ENCODE assay signal across 8 cellular contexts in genomic region chr9:133147412-133148271, GRCh38. TPM values are rescaled to one million over a fixed set of nuclear protein-coding genes. Genes with fewer than 3 reads are reported as not detected.
DNase-seq lines count a peak whose midpoint lies in the region; ATAC-seq and TF ChIP-seq lines count a peak whose summit lies in the region.

No MANE protein-coding gene starts in this region.

- DNase-seq in GM03348 (ENCODE audit: low spot score) (peak; percentile 82), LNCaP clone FGC (ENCODE audit: low read depth) (no peak), SK-N-SH (peak; percentile 79), head of caudate nucleus (peak; percentile 56 to 94 (median 86)), osteocyte (ENCODE audit: extremely low spot score, unreplicated experiment) (peak; percentile 90), thoracic aorta (ENCODE audit: low spot score) (no peak)
- peak; percentile 84 for DNase-seq in activated naive CD4-positive, alpha-beta T cell treated with anti-CD3 and anti-CD28 coated beads, Interleukin-2, amount 50 U/mL, for 16 hours

- H3K79me2 ChIP-seq in SK-N-SH (ENCODE audit: insufficient read depth), result peaks cover 33% of the 10 kb centered on the region; the same call in 1 of the 2 replicates

- WGBS in SK-N-SH (ENCODE audit: low lambda C conversion rate), result 25% methylated on average over 12 of the region's 15 CpGs

- H3K9me3 ChIP-seq in SK-N-SH (no peaks in the 10 kb centered on the region), thoracic aorta (no peaks in the 10 kb centered on the region)

- peaks cover 38% of the 10 kb centered on the region for H4K20me1 ChIP-seq in SK-N-SH (ENCODE audit: insufficient read depth)

- H3K27me3 Mint-ChIP-seq in osteocyte (ENCODE audit: unreplicated experiment), result no peaks in the 10 kb centered on the region

- H3K4me1 ChIP-seq in SK-N-SH (ENCODE audit: control insufficient read depth in 1 of 2, insufficient read depth in 2 of 2, low read depth in 1 of 2, low read length in 1 of 2) (peaks cover 0 to 38% of the 10 kb centered on the region in 2 experiments; a peak in 2 of 4 replicates), thoracic aorta (ENCODE audit: control insufficient read depth in 1 of 2, low read depth in 2 of 2) (peaks cover 17 to 34% of the 10 kb centered on the region in 2 donors)

- H3K27me3 ChIP-seq in SK-N-SH (ENCODE audit: insufficient read depth) (no peaks in the 10 kb centered on the region), thoracic aorta (replicated peaks; ENCODE audit: insufficient read depth) (no peaks in the 10 kb centered on the region)

- peak overlapping the region; percentile 81 for H3K9ac ChIP-seq in SK-N-SH

- H3K27ac Mint-ChIP-seq in osteocyte (ENCODE audit: unreplicated experiment), result peak overlapping the region; percentile 77

- H3F3A ChIP-seq in SK-N-SH (replicated peaks; ENCODE audit: insufficient read depth), result peaks cover 9% of the 10 kb centered on the region

- no peaks in the 10 kb centered on the region for H3K9me2 ChIP-seq in SK-N-SH

- H3K27ac ChIP-seq in SK-N-SH (ENCODE audit: low read depth in 2 of 2, low read length in 1 of 2) (peak overlapping the region; percentile 69 to 80), thoracic aorta (peak overlapping the region; percentile 60 to 73)

- peak overlapping the region; percentile 86 for H3K4me3 ChIP-seq in LNCaP clone FGC (ENCODE audit: low read depth, low read length)
- peak overlapping the region; percentile 76 to 81 for H3K4me3 ChIP-seq in SK-N-SH (ENCODE audit: low read depth in 2 of 2, low read length in 1 of 2)
- peak overlapping the region; percentile 88 for H3K4me3 ChIP-seq in thoracic aorta

- H3K4me2 ChIP-seq in SK-N-SH, result peak overlapping the region; percentile 99

- H3K9me3 Mint-ChIP-seq in osteocyte (ENCODE audit: unreplicated experiment), result no peaks in the 10 kb centered on the region

- H2AFZ ChIP-seq in SK-N-SH (ENCODE audit: low read depth), result 0 out of 2 replicates have a peak overlapping the region, but pooled peaks have one; percentile 68

- TF ChIP-seq EP300 in SK-N-SH (IDR thresholded peaks at IDR 0.05; ENCODE audit: borderline replicate concordance in 1 of 2, low read depth in 1 of 2, low read length in 1 of 2), result no peak

- ATAC-seq in thoracic aorta (ENCODE audit: insufficient number of reproducible peaks, low FRiP score, low read depth), result no peak
- ATAC-seq in HG02798 (IDR thresholded peaks at IDR 0.05; ENCODE audit: poor library complexity, unreplicated experiment), result no peak

- peak; percentile 81 for TF ChIP-seq RAD21 in SK-N-SH (IDR thresholded peaks at IDR 0.05; ENCODE audit: low read length)

- CTCF ChIA-PET in SK-N-SH (lab: Yijun Ruan, JAX), result interaction anchor here (0.7 to 11.6 kb wide), 25 partner anchors 9 to 176 kb away, joined by 3 to 810 read pairs (median 6); partner anchors contain the start of genes CEL, GBGT1, GTF3C5 and RALGDS

- no peaks in the 10 kb centered on the region for H3K36me3 Mint-ChIP-seq in osteocyte (ENCODE audit: unreplicated experiment)

- peaks cover 31% of the 10 kb centered on the region for H3K4me1 Mint-ChIP-seq in osteocyte (ENCODE audit: unreplicated experiment)

- POLR2A ChIA-PET in SK-N-SH (lab: Yijun Ruan, JAX), result interaction anchor here (0.7 to 2.3 kb wide), 5 partner anchors 25 to 125 kb away, joined by 3 to 5 read pairs (median 4); no protein-coding TSS in a partner anchor

- TF ChIP-seq CTCF in LNCaP clone FGC (IDR thresholded peaks at IDR 0.05; ENCODE audit: control insufficient read depth, extremely low read depth, insufficient read depth) (peak; percentile 95), SK-N-SH (IDR thresholded peaks at IDR 0.05) (peak; percentile 96), osteocyte (IDR thresholded peaks at IDR 0.05) (peak; percentile 97), thoracic aorta (IDR thresholded peaks at IDR 0.05) (peak; percentile 99)

- H3K4me3 Mint-ChIP-seq in osteocyte (ENCODE audit: unreplicated experiment), result peak overlapping the region; percentile 82

- H3K36me3 ChIP-seq in SK-N-SH (replicated peaks in 1 of 2; ENCODE audit: control insufficient read depth in 1 of 2, insufficient read depth in 2 of 2, low read length in 1 of 2) (peaks cover 0 to 2% of the 10 kb centered on the region in 2 experiments), thoracic aorta (no peaks in the 10 kb centered on the region)

- intact Hi-C loops in head of caudate nucleus (cut with DNase I), result loop anchor here (5.0 kb wide), 2 partner anchors 45 to 100 kb away; no protein-coding TSS in a partner anchor

TF ChIP-seq in SK-N-SH, 30 proteins besides CTCF, POLR2A, EP300 and RAD21:
- TF ChIP-seq POLR2AphosphoS5 (IDR thresholded peaks at IDR 0.05; ENCODE audit: low read depth, low read length) (no peak), CHD2 (IDR thresholded peaks at IDR 0.05; ENCODE audit: low read length, partially characterized antibody) (peak; percentile 17), IRF3 (IDR thresholded peaks at IDR 0.05; ENCODE audit: low read depth, low read length) (no peak), PBX3 (IDR thresholded peaks at IDR 0.05) (no peak), SIN3A (IDR thresholded peaks at IDR 0.05; ENCODE audit: borderline replicate concordance, low read depth, low read length) (peak; percentile 30; the same call in 1 of the 2 replicates), SMC3 (IDR thresholded peaks at IDR 0.05; ENCODE audit: low read depth, low read length) (peak; percentile 76), JUND (IDR thresholded peaks at IDR 0.05) (no peak), FOSL2 (IDR thresholded peaks at IDR 0.05; ENCODE audit: borderline replicate concordance, low read depth) (no peak)

RNA-seq across cellular contexts. Expression of gene GBGT1, which starts 16.1 kb away (rescaled TPM):
- 0.45 and 0.51 TPM in 2 replicates for polyA plus RNA-seq in SK-N-SH (2012; rRNA removed)
- polyA plus RNA-seq in SK-N-SH (2012; cell fraction: cytosol; rRNA removed), result 0.22 and 0.30 TPM in 2 replicates
- polyA plus RNA-seq in SK-N-SH (2012; cell fraction: nucleus; rRNA removed), result 1.1 and 1.7 TPM in 2 replicates
- total RNA-seq in osteocyte, result 3.1 and 4.1 TPM in 2 replicates
- 10 to 100 TPM; 45.5 to 46.8 TPM for total RNA-seq in thoracic aorta

RNA-seq across cellular contexts. Expression of gene RALGDS, which starts 26.6 kb away (rescaled TPM):
- 64.1 and 64.7 TPM in 2 replicates for polyA plus RNA-seq in SK-N-SH (2012; rRNA removed)
- polyA plus RNA-seq in SK-N-SH (2012; cell fraction: cytosol; rRNA removed), result 29.8 and 47.9 TPM in 2 replicates
- polyA plus RNA-seq in SK-N-SH (2012; cell fraction: nucleus; rRNA removed), result 152 and 169 TPM in 2 replicates
- total RNA-seq in osteocyte (35.1 and 38.4 TPM in 2 replicates), thoracic aorta (10 to 100 TPM; 30.3 to 98.8 TPM)

Comparison
In these comparisons a context has a peak if more than half of its experiments do, and no peak if none do; other contexts are left out.
1. DNase-seq: peak in GM03348 (single experiment), SK-N-SH (single experiment), activated naive CD4-positive, alpha-beta T cell treated with anti-CD3 and anti-CD28 coated beads, Interleukin-2, amount 50 U/mL, for 16 hours (single experiment), head of caudate nucleus (42 of 42) and osteocyte (single experiment); none in LNCaP clone FGC (single experiment) and thoracic aorta (single experiment).
2. Peak in every context shown above with its lines, with median percentiles within 50 percentile points of each other: H3K4me3 ChIP-seq and CTCF ChIP-seq.